24 cellular contexts compared by ENCODE assay signal in genomic region chr22:19654338-19654922, GRCh38. TPM values are rescaled to one million over a fixed set of nuclear protein-coding genes. Genes with fewer than 3 reads are reported as not detected.
"Had no signal": no experiment of that assay in that cellular context is flagged by ENCODE, and none has a peak within 500 bp of the region (broad histone marks: within the 10 kb centered on the region; RNA-seq: fewer than 3 reads in every experiment).

No MANE protein-coding gene starts in this region.

- H3K4me3 ChIP-seq: ascending aorta, body of pancreas had no signal

- H3K4me1 ChIP-seq: ascending aorta, body of pancreas had no signal

- H3K9me3 ChIP-seq: body of pancreas had no signal

- H3K9ac ChIP-seq: SK-N-SH had no signal

- H3K27me3 ChIP-seq: ascending aorta, body of pancreas had no signal

- H3K4me3 Mint-ChIP-seq: activated CD4-positive, alpha-beta T cell treated with anti-CD3 and anti-CD28 coated beads, Interleukin-2, amount 10 ng/mL, durations not matched to agents 24 days and 14 days; activated naive CD8-positive, alpha-beta T cell treated with anti-CD3 and anti-CD28 coated beads, Interleukin-2, amount 50 U/mL, for 24 hours; activated T-cell treated with anti-CD3 and anti-CD28 coated beads, Interleukin-2, amount 50 U/mL, for 4 hours; central memory CD8-positive, alpha-beta T cell; T-helper 1 cell treated with Interleukin-12 subunit alpha and Interleukin-12 subunit beta and Interleukin-4 antibody, amounts not matched to agents 30 μg/mL and 1 μg/mL, for 36 hours had no signal

- H3K36me3 ChIP-seq: ascending aorta had no signal

- DNase-seq: activated CD4-positive, alpha-beta T cell treated with anti-CD3 and anti-CD28 coated beads, Interleukin-2, amount 10 ng/mL, durations not matched to agents 24 days and 14 days; activated CD4-positive, alpha-beta T cell treated with anti-CD3 and anti-CD28 coated beads, Interleukin-2, amount 50 U/mL, for 48 hours; activated CD8-positive, alpha-beta memory T cell treated with anti-CD3 and anti-CD28 coated beads for 24 hours; activated effector memory CD4-positive, alpha-beta T cell treated with anti-CD3 and anti-CD28 coated beads, Interleukin-2, amount 50 U/mL, for 16 hours; activated naive CD4-positive, alpha-beta T cell treated with Interleukin-2 at 50 U/mL for 16 hours; activated naive CD8-positive, alpha-beta T cell treated with anti-CD3 and anti-CD28 coated beads, Interleukin-2, amount 50 U/mL, for 24 hours; activated T-cell treated with anti-CD3 and anti-CD28 coated beads, Interleukin-2, amount 50 U/mL, for 4 hours; amniotic stem cell; body of pancreas; MM.1S; NCI-H1105; NCI-H1436; NCI-H1694 treated with DMSO at 0.1 percent for 48 hours; NCI-H2081; NCI-H446; NCI-H524; NCI-H748 treated with DMSO at 0.1 percent for 48 hours; SK-N-SH; SW 1271 had no signal

- H3K27ac ChIP-seq: ascending aorta, body of pancreas had no signal

- H3K4me1 Mint-ChIP-seq: activated CD4-positive, alpha-beta T cell treated with anti-CD3 and anti-CD28 coated beads, Interleukin-2, amount 10 ng/mL, durations not matched to agents 24 days and 14 days; activated naive CD8-positive, alpha-beta T cell treated with anti-CD3 and anti-CD28 coated beads, Interleukin-2, amount 50 U/mL, for 24 hours; central memory CD8-positive, alpha-beta T cell had no signal

- H3K27ac Mint-ChIP-seq: activated CD4-positive, alpha-beta T cell treated with anti-CD3 and anti-CD28 coated beads, Interleukin-2, amount 10 ng/mL, durations not matched to agents 24 days and 14 days; activated naive CD4-positive, alpha-beta T cell treated with anti-CD3 and anti-CD28 coated beads, Interleukin-2, amount 50 U/mL, for 72 hours; activated naive CD8-positive, alpha-beta T cell treated with anti-CD3 and anti-CD28 coated beads, Interleukin-2, amount 50 U/mL, for 24 hours; T-helper 1 cell treated with Interleukin-12 subunit alpha and Interleukin-12 subunit beta and Interleukin-4 antibody, amounts not matched to agents 30 μg/mL and 1 μg/mL, for 36 hours had no signal

RNA-seq across cellular contexts. Expression of gene SEPTIN5, which starts 59.9 kb away (rescaled TPM):
- total RNA-seq: OCI-LY7 had no signal
